8 cellular contexts compared by ENCODE assay signal in the genomic region with DNA sequence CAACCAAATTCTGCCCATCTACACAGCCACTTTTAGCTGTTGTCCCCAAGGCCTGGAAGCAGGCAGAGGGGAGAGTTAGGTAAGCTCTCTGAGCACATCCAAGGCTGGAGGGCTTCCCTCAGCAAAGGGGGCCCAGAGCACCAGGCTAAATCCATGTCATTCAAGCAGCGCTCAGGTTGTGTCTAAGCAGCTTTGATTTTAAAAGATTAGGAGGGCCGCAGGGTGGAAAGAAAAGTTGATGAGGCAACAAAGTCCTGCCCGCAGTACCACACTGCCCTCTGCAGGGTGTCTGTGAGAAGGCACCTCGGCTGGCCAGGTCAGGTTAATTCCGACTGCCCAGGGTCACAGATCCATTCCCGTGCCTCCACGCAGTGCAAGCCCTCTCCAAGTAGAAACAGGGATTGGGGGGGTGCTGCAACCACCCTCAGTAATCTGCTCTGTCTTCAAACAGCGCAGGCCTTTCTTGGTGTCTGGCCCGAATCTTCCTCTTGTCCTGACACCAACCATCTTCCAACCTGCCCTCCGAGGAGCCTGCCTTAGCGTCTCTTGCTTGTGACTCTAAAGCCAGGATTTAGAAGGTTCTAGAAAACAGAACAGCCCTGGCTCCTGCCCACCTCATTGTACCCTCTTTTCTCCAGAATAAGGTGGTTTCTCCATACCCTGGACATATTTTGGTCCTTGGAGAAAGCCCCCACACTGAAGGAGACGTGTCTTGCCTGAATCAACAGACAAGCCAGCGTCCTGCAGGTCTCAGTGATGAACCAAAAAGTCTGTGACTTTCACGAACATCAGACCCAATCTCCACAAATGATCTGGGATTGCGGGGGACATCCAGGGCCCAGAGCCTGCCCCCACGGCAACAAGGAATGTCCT.
DNase-seq lines count a peak whose midpoint lies in the region; ATAC-seq and TF ChIP-seq lines count a peak whose summit lies in the region.

No MANE protein-coding gene starts in this region.

- H3K27ac Mint-ChIP-seq in endodermal cell, result no peak overlapping the region

- H3K4me3 Mint-ChIP-seq in endodermal cell, result no peak overlapping the region

- no peak overlapping the region for H3K9ac ChIP-seq in endodermal cell (ENCODE audit: extremely low read depth, low read length, poor library complexity, severe bottlenecking)

- H3K4me1 ChIP-seq in endodermal cell (ENCODE audit: control insufficient read depth, insufficient read depth, low read length), result peaks cover 13% of the 10 kb centered on the region

- no peaks in the 10 kb centered on the region for H3K36me3 Mint-ChIP-seq in endodermal cell (ENCODE audit: low read depth)

- H3K27me3 ChIP-seq in HL-60 (ENCODE audit: insufficient read depth, poor library complexity, severe bottlenecking) (peaks cover 2% of the 10 kb centered on the region), endodermal cell (ENCODE audit: control insufficient read depth, insufficient read depth, low read length, poor library complexity, severe bottlenecking) (no peaks in the 10 kb centered on the region)

- WGBS in endodermal cell (ENCODE audit: insufficient coverage in 1 of 2, insufficient read length in 1 of 2), 2 experiments, result 50 to 74% methylated on average over 9 to 16 of the region's 16 CpGs

- no peaks in the 10 kb centered on the region for H3K36me3 ChIP-seq in endodermal cell (ENCODE audit: control insufficient read depth, insufficient read depth, low read length)

- H3K9me3 ChIP-seq in endodermal cell (ENCODE audit: control insufficient read depth, low read length), result no peaks in the 10 kb centered on the region

- peak; percentile 97 for TF ChIP-seq CTCF in HL-60 (IDR thresholded peaks at IDR 0.05; ENCODE audit: insufficient read depth, low read length)
- peak; percentile 96 for TF ChIP-seq CTCF in endodermal cell (conservative IDR thresholded peaks at IDR 0.05)

- H3K9me3 Mint-ChIP-seq in endodermal cell, result no peaks in the 10 kb centered on the region

- H3K4me1 Mint-ChIP-seq in endodermal cell, result peaks cover 23% of the 10 kb centered on the region

- ATAC-seq in HG02970 (IDR thresholded peaks at IDR 0.05; ENCODE audit: low FRiP score, unreplicated experiment), result no peak

- H3K4me3 ChIP-seq in HL-60 (replicated peaks; ENCODE audit: insufficient read depth, low read length) (no peak overlapping the region), endodermal cell (ENCODE audit: low read length) (no peak overlapping the region)

- peaks cover 23% of the 10 kb centered on the region for H3K27me3 Mint-ChIP-seq in endodermal cell (ENCODE audit: insufficient read depth)

- H3K27ac ChIP-seq in HL-60 (replicated peaks) (no peak overlapping the region), endodermal cell (ENCODE audit: low read depth, low read length) (peak overlapping the region; percentile 27)

- DNase-seq in EH (ENCODE audit: low read depth) (peak; percentile 76), HL-60 (ENCODE audit: low read depth in 1 of 2, low spot score in 1 of 2) (peak; percentile 14 to 61), NOMO-1 treated with DMSO at 0.1 percent for 48 hours (lab: John Stamatoyannopoulos, UW; ENCODE audit: unreplicated experiment) (peak; percentile 47), endodermal cell (peak; percentile 96), mesenteric fat pad (ENCODE audit: low spot score) (peak; percentile 92)
- DNase-seq in activated CD8-positive, alpha-beta memory T cell treated with anti-CD3 and anti-CD28 coated beads for 48 hours (ENCODE audit: low read depth in 2 of 3, low spot score in 2 of 3), result peak; percentile 42 to 64 (median 55)
- peak; percentile 33 for DNase-seq in stimulated activated CD8-positive, alpha-beta memory T cell treated with anti-CD3 and anti-CD28 coated beads, Interleukin-15, amount 100 ng/mL, for 1 hour (ENCODE audit: low read depth)

Comparison
In these comparisons a context has a peak if more than half of its experiments do, and no peak if none do; other contexts are left out.
1. DNase-seq: peak in every context shown above with its lines; median percentile 96 in endodermal cell; 92 in mesenteric fat pad; 76 in EH; 55 in activated CD8-positive, alpha-beta memory T cell treated with anti-CD3 and anti-CD28 coated beads for 48 hours; 47 in NOMO-1 treated with DMSO at 0.1 percent for 48 hours; 38 in HL-60; 33 in stimulated activated CD8-positive, alpha-beta memory T cell treated with anti-CD3 and anti-CD28 coated beads, Interleukin-15, amount 100 ng/mL, for 1 hour.